Comparison of ENCODE assay signal across 11 cellular contexts in genomic region chr9:121819511-121820231, GRCh38.
DNase-seq lines count a peak whose midpoint lies in the region; ATAC-seq, FAIRE-seq and TF ChIP-seq lines count a peak whose summit lies in the region.
"Had no signal": no experiment of that assay in that cellular context is flagged by ENCODE, and none has a peak within 500 bp of the region (broad histone marks: within the 10 kb centered on the region; RNA-seq: fewer than 3 reads in every experiment).

No MANE protein-coding gene starts in this region.

- peaks cover 24% of the 10 kb centered on the region for H3K4me1 ChIP-seq in left ventricle myocardium inferior
- H3K4me1 ChIP-seq: prostate gland had no signal

- no peaks in the 10 kb centered on the region for H3K36me3 ChIP-seq in left ventricle myocardium inferior
- H3K36me3 ChIP-seq: prostate gland had no signal

- peak; percentile 24 for ATAC-seq in left ventricle myocardium superior
- no peak for ATAC-seq in HG03521 (IDR thresholded peaks at IDR 0.05; ENCODE audit: unreplicated experiment)
- no peak for ATAC-seq in GM19455 (IDR thresholded peaks at IDR 0.05; ENCODE audit: unreplicated experiment)

- intact Hi-C loops in left ventricle myocardium superior (cut with micrococcal nuclease), result no loop called here
- intact Hi-C loops in left ventricle myocardium inferior (cut with micrococcal nuclease), result no loop called here

- no peak overlapping the region for H3K27ac ChIP-seq in left ventricle myocardium inferior (replicated peaks)
- H3K27ac ChIP-seq: C4-2B, prostate gland had no signal

- no peaks in the 10 kb centered on the region for H3K9me3 ChIP-seq in left ventricle myocardium inferior (replicated peaks)
- H3K9me3 ChIP-seq: prostate gland had no signal

- no peak for FAIRE-seq in D721Med (lab: Jason Lieb, UNC)

- H3K4me3 ChIP-seq in left ventricle myocardium inferior (no peak overlapping the region), fibroblast of mammary gland (ENCODE audit: control insufficient read depth, low read depth, low read length) (no peak overlapping the region)

- TF ChIP-seq CTCF in left ventricle myocardium inferior (IDR thresholded peaks at IDR 0.05; ENCODE audit: borderline replicate concordance) (no peak), fibroblast of mammary gland (conservative IDR thresholded peaks at IDR 0.05; ENCODE audit: control insufficient read depth, insufficient read depth, low read depth, low read length) (no peak), D721Med (IDR thresholded peaks at IDR 0.05; ENCODE audit: insufficient read depth, missing control alignments) (no peak)

- DNase-seq in left ventricle myocardium superior (no peak), left ventricle myocardium inferior (no peak), OCI-M1 (lab: John Stamatoyannopoulos, UW) (peak; percentile 82), fibroblast of mammary gland (ENCODE audit: low read depth) (peak; percentile 48), D721Med (ENCODE audit: insufficient read length, low spot score) (no peak)
- no peak for DNase-seq in stimulated activated CD4-positive, alpha-beta T cell treated with anti-CD3 and anti-CD28 coated beads, Interleukin-4, amount 100 ng/mL, for 24 hours
- DNase-seq: activated gamma-delta T cell had no signal

- H3K27me3 ChIP-seq in left ventricle myocardium inferior (ENCODE audit: low read depth), result no peaks in the 10 kb centered on the region

Comparison
In these comparisons a context has a peak if more than half of its experiments do, and no peak if none do; other contexts are left out.
1. DNase-seq: peak in OCI-M1 (single experiment) and fibroblast of mammary gland (single experiment); none in left ventricle myocardium superior (single experiment), left ventricle myocardium inferior (single experiment), D721Med (single experiment) and stimulated activated CD4-positive, alpha-beta T cell treated with anti-CD3 and anti-CD28 coated beads, Interleukin-4, amount 100 ng/mL, for 24 hours (single experiment).